Comparison of ENCODE assay signal across 9 cellular contexts in the genomic region with DNA sequence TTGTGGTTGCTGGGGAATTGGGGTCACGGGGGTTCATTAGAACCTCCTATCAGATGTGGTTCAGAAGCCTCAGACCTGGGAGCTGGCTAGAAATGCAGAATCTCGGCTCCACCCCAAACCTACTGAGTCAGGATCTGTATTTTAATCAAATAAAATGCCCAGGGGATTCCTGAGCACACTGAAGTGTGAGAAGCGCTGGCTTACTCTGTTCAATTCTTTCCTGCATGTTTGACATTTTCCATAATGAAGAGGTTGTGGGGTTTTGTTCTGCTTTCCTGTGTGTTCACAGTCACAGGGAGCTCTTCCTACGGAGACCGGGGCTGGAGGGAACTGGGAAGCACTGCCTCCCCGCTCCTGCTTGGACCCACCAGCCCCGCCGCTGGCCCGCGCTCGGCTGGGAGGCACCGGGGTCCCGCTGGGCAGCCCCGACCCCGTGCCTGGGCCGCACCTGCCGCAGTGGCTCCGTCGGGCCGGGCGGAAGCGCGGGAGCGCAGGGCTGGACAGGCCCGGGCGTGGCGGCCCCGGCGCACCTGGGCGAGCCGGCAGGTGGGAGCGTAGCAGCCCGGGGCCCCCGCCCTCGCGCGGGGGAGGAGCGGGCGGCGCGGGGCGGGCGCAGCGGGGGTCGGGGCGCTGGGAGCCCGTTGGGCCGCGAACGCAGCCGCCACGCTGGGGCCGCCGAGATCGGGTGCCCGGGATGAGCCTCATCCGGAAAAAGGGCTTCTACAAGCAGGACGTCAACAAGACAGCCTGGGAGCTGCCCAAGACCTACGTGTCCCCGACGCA. TPM values are rescaled to one million over a fixed set of nuclear protein-coding genes. Genes with fewer than 3 reads are reported as not detected.
A peak's percentile ranks its signal among the peaks of the same experiment; 100 is the strongest.
DNase-seq lines count a peak whose midpoint lies in the region; TF ChIP-seq lines count a peak whose summit lies in the region.
"Had no signal": no experiment of that assay in that cellular context is flagged by ENCODE, and none has a peak within 500 bp of the region (broad histone marks: within the 10 kb centered on the region; RNA-seq: fewer than 3 reads in every experiment).

Gene MAPK13 (plus strand): TSS at position 625 of the 783 bp plus-strand sequence. CDS start 70 bp downstream, at position 695.

- intact Hi-C loops in ascending aorta (cut with DNase I): no loop called here

- TF ChIP-seq CTCF in GM13977 (IDR thresholded peaks at IDR 0.05; ENCODE audit: extremely low read depth, insufficient read depth, missing control alignments) (no peak), ascending aorta (IDR thresholded peaks at IDR 0.05) (no peak)

- no peak within 1 kb of the TSS for H3K27ac ChIP-seq in ascending aorta

- peak within 1 kb of the TSS; percentile 59 to 61 for H3K4me3 ChIP-seq in ascending aorta

- H3K4me1 ChIP-seq in ascending aorta: peaks cover 0 to 3% of the 10 kb centered on the region in 2 donors

- in situ Hi-C loops in GM13977 (cut with MboI; ENCODE audit: low pct_unique_long_range_greater_than_20kb, low sequenced_read_pairs, unreplicated experiment): loop anchor here (10.0 kb wide), 1 partner anchor 215 kb away; no protein-coding TSS in a partner anchor

- no peaks in the 10 kb centered on the region for H3K27me3 ChIP-seq in ascending aorta

- DNase-seq in GM13977 (ENCODE audit: low spot score) (peak; percentile 67), NCI-H69 (lab: John Stamatoyannopoulos, UW) (peak; percentile 92), ascending aorta (ENCODE audit: low spot score in 2 of 2) (peak in 1 of 2 donors; percentile 57), kidney tubule cell (ENCODE audit: low spot score) (peak; percentile 57), GF-D8 (lab: John Stamatoyannopoulos, UW) (no peak), HUDEP-2 (lab: John Stamatoyannopoulos, UW; ENCODE audit: unreplicated experiment in 76 of 76) (no peak), amniotic stem cell (lab: John Stamatoyannopoulos, UW) (no peak)
- peak; percentile 25 to 38 for DNase-seq in stimulated activated CD4-positive, alpha-beta T cell treated with anti-CD3 and anti-CD28 coated beads, Interleukin-4, amount 100 ng/mL, for 4 hours

- H3K36me3 ChIP-seq in ascending aorta: no peaks in the 10 kb centered on the region

- no peaks in the 10 kb centered on the region for H3K9me3 ChIP-seq in ascending aorta

RNA-seq across cellular contexts. Expression of gene MAPK13, which starts in this region (rescaled TPM):
- 7.7 TPM for total RNA-seq in ascending aorta
- total RNA-seq: SK-MEL-5 had no signal

Comparison
In these comparisons a context has a peak if more than half of its experiments do, and no peak if none do; other contexts are left out.
1. DNase-seq: peak in GM13977 (single experiment), NCI-H69 (single experiment), kidney tubule cell (single experiment) and stimulated activated CD4-positive, alpha-beta T cell treated with anti-CD3 and anti-CD28 coated beads, Interleukin-4, amount 100 ng/mL, for 4 hours (2 of 2); none in GF-D8 (single experiment), HUDEP-2 (0 of 76) and amniotic stem cell (single experiment).